16 cellular contexts compared by ENCODE assay signal in the genomic region with DNA sequence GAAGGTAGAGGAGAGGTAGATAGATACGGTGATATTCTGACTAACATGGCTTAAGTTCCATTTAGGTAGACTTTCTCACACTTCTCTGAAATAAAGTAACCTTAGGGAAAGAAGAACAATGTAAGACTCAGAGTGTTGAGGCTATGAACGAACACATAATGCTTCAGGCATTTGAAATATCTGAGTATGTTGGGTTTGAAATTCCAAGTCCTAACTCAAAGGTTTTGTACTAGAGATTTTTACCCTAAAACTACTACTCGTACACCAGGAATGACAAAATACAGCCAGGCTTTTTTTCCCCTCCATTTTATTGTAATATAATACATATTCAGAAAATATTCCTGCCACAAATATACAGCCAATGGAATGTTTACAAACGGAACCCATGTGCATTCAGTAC.
A peak's percentile ranks its signal among the peaks of the same experiment; 100 is the strongest.
DNase-seq lines count a peak whose midpoint lies in the region; ATAC-seq, FAIRE-seq and TF ChIP-seq lines count a peak whose summit lies in the region.
"Had no signal": no experiment of that assay in that cellular context is flagged by ENCODE, and none has a peak within 500 bp of the region (broad histone marks: within the 10 kb centered on the region; RNA-seq: fewer than 3 reads in every experiment).

No MANE protein-coding gene starts in this region.

- no peaks in the 10 kb centered on the region for H3K27me3 ChIP-seq in SK-N-SH (ENCODE audit: insufficient read depth)
- H3K27me3 ChIP-seq in upper lobe of left lung = no peaks in the 10 kb centered on the region
- H3K27me3 ChIP-seq: ascending aorta, testis had no signal

- H3K36me3 ChIP-seq in SK-N-SH (replicated peaks in 1 of 2; ENCODE audit: control insufficient read depth in 1 of 2, insufficient read depth in 2 of 2, low read length in 1 of 2) (no peaks in the 10 kb centered on the region), upper lobe of left lung (no peaks in the 10 kb centered on the region)
- H3K36me3 ChIP-seq: ascending aorta had no signal

- ATAC-seq in upper lobe of left lung (ENCODE audit: low FRiP score in 2 of 2) = no peak
- no peak for ATAC-seq in HG03439 (IDR thresholded peaks at IDR 0.05; ENCODE audit: unreplicated experiment)
- ATAC-seq: activated CD8-positive, alpha-beta T cell treated with anti-CD3 and anti-CD28 coated beads, Interleukin-2, amount 10 ng/mL, durations not matched to agents 7 days and 5 days had no signal

- H3K27ac ChIP-seq in SK-N-SH (ENCODE audit: low read depth in 2 of 2, low read length in 1 of 2) (peak overlapping the region in 1 of 2 experiments; percentile 19; a peak in 1 of 4 replicates), upper lobe of left lung (no peak overlapping the region)
- H3K27ac ChIP-seq: ascending aorta, testis had no signal

- TF ChIP-seq CTCF in SK-N-SH (IDR thresholded peaks at IDR 0.05) (no peak), fibroblast of mammary gland (conservative IDR thresholded peaks at IDR 0.05; ENCODE audit: control insufficient read depth, insufficient read depth, low read depth, low read length) (no peak), retinal pigment epithelial cell (conservative IDR thresholded peaks at IDR 0.05; ENCODE audit: low read depth, low read length) (no peak), upper lobe of left lung (IDR thresholded peaks at IDR 0.05) (no peak)

- TF ChIP-seq EP300 in SK-N-SH (IDR thresholded peaks at IDR 0.05; ENCODE audit: borderline replicate concordance in 1 of 2, low read depth in 1 of 2, low read length in 1 of 2) (no peak), upper lobe of left lung (IDR thresholded peaks at IDR 0.05) (no peak)

- CTCF ChIA-PET in SK-N-SH (lab: Yijun Ruan, JAX) = interaction anchor here (0.7 kb wide), 1 partner anchor 151 kb away, joined by 3 read pairs; no protein-coding TSS in a partner anchor

- FAIRE-seq in GM19239 (lab: Jason Lieb, UNC) = no peak
- FAIRE-seq: GM18507 had no signal

- DNase-seq in ELR (ENCODE audit: low read depth) (peak; percentile 65), SK-N-SH (no peak), fibroblast of mammary gland (ENCODE audit: low read depth) (peak; percentile 4), retinal pigment epithelial cell (ENCODE audit: low read depth) (peak; percentile 73), upper lobe of left lung (no peak), NCI-H128 (lab: John Stamatoyannopoulos, UW; ENCODE audit: unreplicated experiment) (no peak), GM19239 (ENCODE audit: insufficient read length, low spot score) (no peak)
- DNase-seq: activated CD8-positive, alpha-beta T cell treated with anti-CD3 and anti-CD28 coated beads, Interleukin-2, amount 10 ng/mL, durations not matched to agents 7 days and 5 days; CD4-positive, alpha-beta memory T cell; effector CD8-positive, alpha-beta T cell; GF-D8; NCI-H1092; testis had no signal

- no peaks in the 10 kb centered on the region for H4K20me1 ChIP-seq in SK-N-SH (ENCODE audit: insufficient read depth)

- peaks cover 0 to 5% of the 10 kb centered on the region in 2 experiments; a peak in 1 of 4 replicates for H3K4me1 ChIP-seq in SK-N-SH (ENCODE audit: control insufficient read depth in 1 of 2, insufficient read depth in 2 of 2, low read depth in 1 of 2, low read length in 1 of 2)
- H3K4me1 ChIP-seq in upper lobe of left lung = no peaks in the 10 kb centered on the region
- H3K4me1 ChIP-seq: ascending aorta, testis had no signal

- no peaks in the 10 kb centered on the region for H3K9me3 ChIP-seq in SK-N-SH
- H3K9me3 ChIP-seq in upper lobe of left lung = no peaks in the 10 kb centered on the region
- H3K9me3 ChIP-seq: ascending aorta, testis had no signal

- no peaks in the 10 kb centered on the region for H3K9me2 ChIP-seq in SK-N-SH

- TF ChIP-seq POLR2A in upper lobe of left lung (IDR thresholded peaks at IDR 0.05) = no peak

- H3K9ac ChIP-seq in SK-N-SH = no peak overlapping the region

- no peak for TF ChIP-seq RAD21 in SK-N-SH (IDR thresholded peaks at IDR 0.05; ENCODE audit: low read length)

- H3K4me2 ChIP-seq in SK-N-SH = peak overlapping the region; percentile 60; the same call in 1 of the 2 replicates

- WGBS in SK-N-SH (ENCODE audit: low lambda C conversion rate) = 30% methylated on average over 4 of the region's 4 CpGs
- WGBS in upper lobe of left lung, 2 donors = 77% methylated on average over 4 of the region's 4 CpGs

- H2AFZ ChIP-seq in SK-N-SH (ENCODE audit: low read depth) = peak overlapping the region; percentile 29; the same call in 1 of the 2 replicates

- no peaks in the 10 kb centered on the region for H3K79me2 ChIP-seq in SK-N-SH (ENCODE audit: insufficient read depth)

- POLR2A ChIA-PET in SK-N-SH (lab: Yijun Ruan, JAX) = no interaction called here

- H3K4me3 ChIP-seq in SK-N-SH (ENCODE audit: low read depth in 2 of 2, low read length in 1 of 2) = no peak overlapping the region
- H3K4me3 ChIP-seq in fibroblast of mammary gland (ENCODE audit: control insufficient read depth, low read depth, low read length) = no peak overlapping the region
- no peak overlapping the region for H3K4me3 ChIP-seq in retinal pigment epithelial cell (ENCODE audit: low read length)
- H3K4me3 ChIP-seq in upper lobe of left lung = no peak overlapping the region
- H3K4me3 ChIP-seq: ascending aorta, testis had no signal

- peaks cover 4% of the 10 kb centered on the region for H3F3A ChIP-seq in SK-N-SH (replicated peaks; ENCODE audit: insufficient read depth)

TF ChIP-seq in SK-N-SH, 30 proteins besides CTCF, POLR2A, EP300 and RAD21:
- TF ChIP-seq, protein P1, sequence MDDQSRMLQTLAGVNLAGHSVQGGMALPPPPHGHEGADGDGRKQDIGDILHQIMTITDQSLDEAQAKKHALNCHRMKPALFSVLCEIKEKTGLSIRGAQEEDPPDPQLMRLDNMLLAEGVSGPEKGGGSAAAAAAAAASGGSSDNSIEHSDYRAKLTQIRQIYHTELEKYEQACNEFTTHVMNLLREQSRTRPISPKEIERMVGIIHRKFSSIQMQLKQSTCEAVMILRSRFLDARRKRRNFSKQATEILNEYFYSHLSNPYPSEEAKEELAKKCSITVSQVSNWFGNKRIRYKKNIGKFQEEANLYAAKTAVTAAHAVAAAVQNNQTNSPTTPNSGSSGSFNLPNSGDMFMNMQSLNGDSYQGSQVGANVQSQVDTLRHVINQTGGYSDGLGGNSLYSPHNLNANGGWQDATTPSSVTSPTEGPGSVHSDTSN (IDR thresholded peaks at IDR 0.05) = no peak
- TF ChIP-seq GATA2 (CRISPR knock-in tag; IDR thresholded peaks at IDR 0.05) = no peak
- TF ChIP-seq NRF1 (IDR thresholded peaks at IDR 0.05; ENCODE audit: low read depth, low read length) = no peak
- no peak for TF ChIP-seq SIN3A (IDR thresholded peaks at IDR 0.05; ENCODE audit: borderline replicate concordance, low read depth, low read length)
- TF ChIP-seq, protein P2, sequence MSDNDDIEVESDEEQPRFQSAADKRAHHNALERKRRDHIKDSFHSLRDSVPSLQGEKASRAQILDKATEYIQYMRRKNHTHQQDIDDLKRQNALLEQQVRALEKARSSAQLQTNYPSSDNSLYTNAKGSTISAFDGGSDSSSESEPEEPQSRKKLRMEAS (IDR thresholded peaks at IDR 0.05; ENCODE audit: low read depth) = no peak

Comparison
In these comparisons a context has a peak if more than half of its experiments do, and no peak if none do; other contexts are left out.
1. DNase-seq: peak in ELR (single experiment), fibroblast of mammary gland (single experiment) and retinal pigment epithelial cell (single experiment); none in SK-N-SH (single experiment), upper lobe of left lung (0 of 2), NCI-H128 (single experiment) and GM19239 (single experiment).